8 cellular contexts compared by ENCODE assay signal in genomic region chr3:98763076-98763475, GRCh38. TPM values are rescaled to one million over a fixed set of nuclear protein-coding genes. Genes with fewer than 3 reads are reported as not detected.
DNase-seq lines count a peak whose midpoint lies in the region; ATAC-seq and TF ChIP-seq lines count a peak whose summit lies in the region.

ST3GAL6 (plus strand) TSS chr3:98763340; CDS start chr3:98768441, 5,101 bp downstream.

- peak; percentile 58 for ATAC-seq in GM21786 (IDR thresholded peaks at IDR 0.05; ENCODE audit: unreplicated experiment)
- peak; percentile 58 to 70 for ATAC-seq in right cardiac atrium
- ATAC-seq in GM19455 (IDR thresholded peaks at IDR 0.05; ENCODE audit: unreplicated experiment) = no peak
- ATAC-seq in activated CD4-positive, CD25-positive, alpha-beta regulatory T cell treated with anti-CD3 and anti-CD28 coated beads, Interleukin-2, amount 50 U/mL, for 24 hours = no peak

- 36% methylated on average over 1 of the region's 1 CpG for WGBS in SK-N-SH (ENCODE audit: low lambda C conversion rate)
- 20% methylated on average over 1 of the region's 1 CpG for WGBS in right cardiac atrium
- 14% methylated on average over 1 of the region's 1 CpG for WGBS in thymus

- peaks cover 19 to 55% of the 10 kb centered on the region in 2 experiments for H3K4me1 ChIP-seq in SK-N-SH (ENCODE audit: control insufficient read depth in 1 of 2, insufficient read depth in 2 of 2, low read depth in 1 of 2, low read length in 1 of 2)
- peaks cover 9% of the 10 kb centered on the region for H3K4me1 ChIP-seq in right cardiac atrium (ENCODE audit: control insufficient read depth, insufficient read depth, low read length)
- peaks cover 11% of the 10 kb centered on the region for H3K4me1 ChIP-seq in thymus (ENCODE audit: control insufficient read depth, insufficient read depth, low read length)

- no peaks in the 10 kb centered on the region for H3F3A ChIP-seq in SK-N-SH (replicated peaks; ENCODE audit: insufficient read depth)

- no peak for TF ChIP-seq CTCF in SK-N-SH (IDR thresholded peaks at IDR 0.05)

- no peak within 1 kb of the TSS for H2AFZ ChIP-seq in SK-N-SH (ENCODE audit: low read depth)

- H3K9me3 ChIP-seq in SK-N-SH (no peaks in the 10 kb centered on the region), right cardiac atrium (ENCODE audit: control insufficient read depth, low read length) (no peaks in the 10 kb centered on the region), thymus (ENCODE audit: control insufficient read depth) (no peaks in the 10 kb centered on the region)

- POLR2A ChIA-PET in SK-N-SH (lab: Yijun Ruan, JAX) = interaction anchor here (1.1 to 3.9 kb wide), 3 partner anchors 17 to 52 kb away, joined by 3 to 50 read pairs (median 6); no protein-coding TSS in a partner anchor

- H3K27ac ChIP-seq in SK-N-SH (ENCODE audit: low read depth in 2 of 2, low read length in 1 of 2) (peak within 1 kb of the TSS; percentile 43 to 92; a peak in 3 of 4 replicates), right cardiac atrium (ENCODE audit: low read length) (peak within 1 kb of the TSS; percentile 69), thymus (ENCODE audit: low read depth) (no peak within 1 kb of the TSS)

- no peaks in the 10 kb centered on the region for H3K9me2 ChIP-seq in SK-N-SH

- intact Hi-C loops in right cardiac atrium (cut with DNase I) = no loop called here

- peaks cover 0 to 3% of the 10 kb centered on the region in 2 experiments for H3K36me3 ChIP-seq in SK-N-SH (replicated peaks in 1 of 2; ENCODE audit: control insufficient read depth in 1 of 2, insufficient read depth in 2 of 2, low read length in 1 of 2)
- no peaks in the 10 kb centered on the region for H3K36me3 ChIP-seq in thymus (ENCODE audit: control insufficient read depth, insufficient read depth)

- H3K27me3 ChIP-seq in SK-N-SH (ENCODE audit: insufficient read depth) = no peaks in the 10 kb centered on the region
- no peaks in the 10 kb centered on the region for H3K27me3 ChIP-seq in right cardiac atrium (ENCODE audit: control insufficient read depth, insufficient read depth)
- H3K27me3 ChIP-seq in thymus (ENCODE audit: control insufficient read depth, insufficient read depth) = no peaks in the 10 kb centered on the region

- peak; percentile 22; the same call in 1 of the 2 replicates for TF ChIP-seq RAD21 in SK-N-SH (IDR thresholded peaks at IDR 0.05; ENCODE audit: low read length)

- no peaks in the 10 kb centered on the region for H4K20me1 ChIP-seq in SK-N-SH (ENCODE audit: insufficient read depth)

- H3K79me2 ChIP-seq in SK-N-SH (ENCODE audit: insufficient read depth) = peaks cover 58% of the 10 kb centered on the region; the same call in 1 of the 2 replicates

- DNase-seq in SK-N-SH = peak; percentile 40
- peak in 1 of 3 donors; percentile 16 for DNase-seq in right cardiac atrium
- no peak for DNase-seq in activated CD8-positive, alpha-beta memory T cell treated with anti-CD3 and anti-CD28 coated beads, Interleukin-2, amount 50 U/mL, for 48 hours
- DNase-seq in NCI-H2107 treated with DMSO at 0.1 percent for 48 hours (lab: John Stamatoyannopoulos, UW; ENCODE audit: unreplicated experiment) = no peak

- H3K4me2 ChIP-seq in SK-N-SH = peak within 1 kb of the TSS; percentile 29

- peak within 1 kb of the TSS in 1 of 2 experiments; percentile 32; a peak in 2 of 4 replicates for H3K4me3 ChIP-seq in SK-N-SH (ENCODE audit: low read depth in 2 of 2, low read length in 1 of 2)
- H3K4me3 ChIP-seq in right cardiac atrium (ENCODE audit: low read length) = no peak within 1 kb of the TSS
- no peak within 1 kb of the TSS for H3K4me3 ChIP-seq in thymus (ENCODE audit: low read length)

- no peak within 1 kb of the TSS for H3K9ac ChIP-seq in SK-N-SH

- CTCF ChIA-PET in SK-N-SH (lab: Yijun Ruan, JAX) = interaction anchor here (1.7 to 2.1 kb wide), 2 partner anchors 161 to 231 kb away, joined by 6 read pairs; no protein-coding TSS in a partner anchor

- peak in 1 of 2 experiments; percentile 85; a peak in 2 of 4 replicates for TF ChIP-seq EP300 in SK-N-SH (IDR thresholded peaks at IDR 0.05; ENCODE audit: borderline replicate concordance in 1 of 2, low read depth in 1 of 2, low read length in 1 of 2)

TF ChIP-seq in SK-N-SH, 30 proteins besides CTCF, POLR2A, EP300 and RAD21:
- TF ChIP-seq POLR2AphosphoS5 (IDR thresholded peaks at IDR 0.05; ENCODE audit: low read depth, low read length) (0 out of 2 replicates have a peak, but pooled peaks have one; percentile 24), FOXJ3 (CRISPR knock-in tag; IDR thresholded peaks at IDR 0.05) (0 out of 2 replicates have a peak, but pooled peaks have one; percentile 22), MXI1 (IDR thresholded peaks at IDR 0.05; ENCODE audit: low read depth, low read length) (peak; percentile 43; the same call in 1 of the 2 replicates), ELF1 (IDR thresholded peaks at IDR 0.05) (no peak), PBX3 (IDR thresholded peaks at IDR 0.05) (peak; percentile 14; the same call in 1 of the 2 replicates), USF1 (IDR thresholded peaks at IDR 0.05; ENCODE audit: borderline replicate concordance, low read depth) (peak; percentile 52; the same call in 1 of the 2 replicates), GATA2 (CRISPR knock-in tag; IDR thresholded peaks at IDR 0.05) (peak; percentile 89), TEAD4 (IDR thresholded peaks at IDR 0.05; ENCODE audit: borderline replicate concordance, insufficient read depth) (no peak), CHD2 (IDR thresholded peaks at IDR 0.05; ENCODE audit: low read length, partially characterized antibody) (peak; percentile 48), RCOR1 (IDR thresholded peaks at IDR 0.05; ENCODE audit: low read length) (peak; percentile 93), TCF12 (IDR thresholded peaks at IDR 0.05) (peak; percentile 50; the same call in 1 of the 2 replicates), GABPA (IDR thresholded peaks at IDR 0.05; ENCODE audit: low read depth) (no peak), RXRA (IDR thresholded peaks at IDR 0.05; ENCODE audit: borderline replicate concordance, low read depth) (no peak)
TF ChIP-seq in SK-N-SH: peak in this region for 9.

RNA-seq across cellular contexts. Expression of gene ST3GAL6, which starts in this region (rescaled TPM):
- polyA plus RNA-seq in SK-N-SH (2012; rRNA removed) (16.3 and 17.9 TPM in 2 replicates), right cardiac atrium (22.8 TPM), thymus (29.4 TPM)
- 19.4 and 22.4 TPM in 2 replicates for polyA plus RNA-seq in SK-N-SH (2012; cell fraction: cytosol; rRNA removed)
- polyA plus RNA-seq in SK-N-SH (2012; cell fraction: nucleus; rRNA removed) = 15.9 and 33.7 TPM in 2 replicates
- 10 to 100 TPM; 27.6 to 29.3 (median 29.1) TPM for total RNA-seq in right cardiac atrium

Comparison
In these comparisons a context has a peak if more than half of its experiments do, and no peak if none do; other contexts are left out.
1. ATAC-seq: peak in GM21786 (single experiment) and right cardiac atrium (2 of 2); none in GM19455 (single experiment) and activated CD4-positive, CD25-positive, alpha-beta regulatory T cell treated with anti-CD3 and anti-CD28 coated beads, Interleukin-2, amount 50 U/mL, for 24 hours (0 of 2).